22 cellular contexts compared by ENCODE assay signal in the genomic region with DNA sequence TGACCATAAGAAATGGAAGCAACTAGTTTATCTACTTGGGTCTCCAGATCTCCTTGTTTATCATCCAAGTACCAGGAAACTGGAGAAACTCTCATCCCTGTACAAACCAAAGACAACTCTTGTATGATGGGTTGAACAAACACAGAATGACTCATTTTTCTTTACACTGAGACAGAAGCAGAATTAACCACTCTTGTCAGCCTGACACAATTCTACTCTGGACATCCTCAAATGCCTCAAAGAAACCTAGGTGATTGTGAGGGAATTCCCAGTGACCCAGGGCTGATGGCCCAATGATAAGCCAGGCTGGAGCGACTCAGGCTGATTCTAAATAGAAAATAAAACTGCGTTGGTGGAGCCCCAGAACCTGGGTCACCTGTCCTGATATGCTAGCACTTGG.
"Had no signal": no experiment of that assay in that cellular context is flagged by ENCODE, and none has a peak within 500 bp of the region (broad histone marks: within the 10 kb centered on the region; RNA-seq: fewer than 3 reads in every experiment).

No MANE protein-coding gene starts in this region.

- H3K4me3 Mint-ChIP-seq: naive B cell; nephron; stimulated activated effector memory CD8-positive, alpha-beta T cell treated with anti-CD3 and anti-CD28 coated beads, Interleukin-12 subunit alpha, Interleukin-12 subunit beta, amount 100 ng/mL, for 72 hours had no signal

- H3K4me1 ChIP-seq: esophagus squamous epithelium, gastroesophageal sphincter, left ventricle myocardium inferior, pancreas, prostate gland, right lobe of liver, suprapubic skin, tibial artery had no signal

- H3K27ac ChIP-seq: esophagus squamous epithelium, gastroesophageal sphincter, hepatocyte, left ventricle myocardium inferior, pancreas, prostate gland, right lobe of liver, suprapubic skin, tibial artery had no signal

- H3K36me3 ChIP-seq: esophagus squamous epithelium, left ventricle myocardium inferior, pancreas, prostate gland, right lobe of liver, suprapubic skin, tibial artery had no signal

- H3K4me3 ChIP-seq: esophagus squamous epithelium, gastroesophageal sphincter, hepatocyte, left ventricle myocardium inferior, lung, pancreas, prostate gland, right lobe of liver, suprapubic skin, tibial artery had no signal

- H3K27me3 Mint-ChIP-seq: naive B cell had no signal

- DNase-seq: cerebellar nuclear complex; dermis blood vessel endothelial cell; esophagus squamous epithelium; foreskin fibroblast; kidney glomerular epithelial cell; left ventricle myocardium inferior; mesendoderm; naive B cell; occipital lobe; pancreas; right lobe of liver; stimulated activated CD4-positive, alpha-beta T cell treated with anti-CD3 and anti-CD28 coated beads, Interleukin-4, amount 100 ng/mL, for 1 hour; stimulated activated CD8-positive, alpha-beta memory T cell treated with anti-CD3 and anti-CD28 coated beads, Interleukin-4, amount 100 ng/mL, for 48 hours; stimulated activated naive CD8-positive, alpha-beta T cell treated with anti-CD3 and anti-CD28 coated beads, Interleukin-15, Interleukin-2, amounts not matched to agents 100 U/mL and 50 U/mL, for 24 hours; tibial artery had no signal

- ATAC-seq: gastroesophageal sphincter; pancreas; right lobe of liver; stimulated activated naive CD8-positive, alpha-beta T cell treated with anti-CD3 and anti-CD28 coated beads, Interleukin-15, Interleukin-2, amounts not matched to agents 100 U/mL and 50 U/mL, for 24 hours had no signal

- H3K27me3 ChIP-seq: esophagus squamous epithelium, gastroesophageal sphincter, hepatocyte, pancreas, right lobe of liver, suprapubic skin, tibial artery had no signal

- H3K27ac Mint-ChIP-seq: naive B cell; nephron; stimulated activated effector memory CD8-positive, alpha-beta T cell treated with anti-CD3 and anti-CD28 coated beads, Interleukin-12 subunit alpha, Interleukin-12 subunit beta, amount 100 ng/mL, for 72 hours had no signal

- H3K9me3 Mint-ChIP-seq: stimulated activated effector memory CD8-positive, alpha-beta T cell treated with anti-CD3 and anti-CD28 coated beads, Interleukin-12 subunit alpha, Interleukin-12 subunit beta, amount 100 ng/mL, for 72 hours had no signal

- H3K4me1 Mint-ChIP-seq: naive B cell; nephron; stimulated activated effector memory CD8-positive, alpha-beta T cell treated with anti-CD3 and anti-CD28 coated beads, Interleukin-12 subunit alpha, Interleukin-12 subunit beta, amount 100 ng/mL, for 72 hours had no signal

- H3K9me3 ChIP-seq: gastroesophageal sphincter, pancreas, prostate gland, right lobe of liver, suprapubic skin, tibial artery had no signal
